Comparison of ENCODE assay signal across 1 cellular context in the genomic region with DNA sequence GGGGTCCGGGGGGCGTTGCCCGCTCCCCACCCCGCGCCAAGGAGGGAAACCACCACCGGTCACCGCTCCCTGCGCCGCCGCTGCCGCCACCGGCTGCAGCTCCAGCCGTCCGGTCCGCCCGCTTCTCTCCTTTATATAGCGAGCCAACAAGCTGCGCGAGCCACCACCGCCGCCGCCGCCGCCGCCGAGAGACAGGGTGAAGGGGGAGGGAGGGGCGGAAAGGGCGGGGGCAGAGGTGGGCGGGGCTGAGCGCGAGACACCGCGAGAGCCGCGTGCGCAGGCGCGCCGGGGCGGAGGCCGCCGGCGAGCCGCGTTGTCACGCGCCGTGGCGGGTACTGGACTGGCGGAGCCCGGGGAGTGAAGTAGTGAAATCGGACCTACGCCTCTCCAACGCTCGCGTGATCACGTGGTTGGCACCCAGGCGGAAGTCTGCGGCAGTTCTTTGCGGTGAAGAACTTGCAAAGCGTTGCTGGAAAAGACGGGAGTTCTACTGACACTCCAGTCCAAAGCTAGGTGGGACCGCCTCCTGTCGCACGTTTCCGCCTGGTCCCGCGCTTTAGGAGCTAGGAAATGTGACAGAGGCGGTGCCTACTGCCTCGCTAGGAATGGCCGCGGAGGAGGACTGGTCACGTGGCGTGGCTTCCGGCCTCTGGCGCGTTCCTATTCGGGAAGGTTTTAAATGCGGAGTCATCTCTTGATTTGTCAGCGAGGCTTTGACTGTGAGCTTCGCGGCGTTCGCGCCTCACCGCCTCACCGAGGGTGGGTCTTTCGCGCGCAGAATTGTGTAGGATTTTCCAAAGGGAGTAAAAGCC.
TF ChIP-seq lines count a peak whose summit lies in the region.

Gene GTF2A1, minus strand, starts transcription at position 193 of the 812 bp plus-strand sequence. CDS start 441 bp downstream, outside the sequence.

TF ChIP-seq in HepG2, 621 proteins besides CTCF, POLR2A, EP300 and RAD21 (continued from another document and continues in another):
- TF ChIP-seq, protein P1, sequence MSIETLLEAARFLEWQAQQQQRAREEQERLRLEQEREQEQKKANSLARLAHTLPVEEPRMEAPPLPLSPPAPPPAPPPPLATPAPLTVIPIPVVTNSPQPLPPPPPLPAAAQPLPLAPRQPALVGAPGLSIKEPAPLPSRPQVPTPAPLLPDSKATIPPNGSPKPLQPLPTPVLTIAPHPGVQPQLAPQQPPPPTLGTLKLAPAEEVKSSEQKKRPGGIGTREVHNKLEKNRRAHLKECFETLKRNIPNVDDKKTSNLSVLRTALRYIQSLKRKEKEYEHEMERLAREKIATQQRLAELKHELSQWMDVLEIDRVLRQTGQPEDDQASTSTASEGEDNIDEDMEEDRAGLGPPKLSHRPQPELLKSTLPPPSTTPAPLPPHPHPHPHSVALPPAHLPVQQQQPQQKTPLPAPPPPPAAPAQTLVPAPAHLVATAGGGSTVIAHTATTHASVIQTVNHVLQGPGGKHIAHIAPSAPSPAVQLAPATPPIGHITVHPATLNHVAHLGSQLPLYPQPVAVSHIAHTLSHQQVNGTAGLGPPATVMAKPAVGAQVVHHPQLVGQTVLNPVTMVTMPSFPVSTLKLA (IDR thresholded peaks at IDR 0.05): peak; percentile 65
- peak; percentile 91 for TF ChIP-seq ZC3H13 (CRISPR knock-in tag; IDR thresholded peaks at IDR 0.05)
- TF ChIP-seq ISX (CRISPR knock-in tag; conservative IDR thresholded peaks at IDR 0.05): 0 out of 2 replicates have a peak, but pooled peaks have one; percentile 77
- TF ChIP-seq CBFB (CRISPR knock-in tag; IDR thresholded peaks at IDR 0.05): no peak
- TF ChIP-seq CEBPB (IDR thresholded peaks at IDR 0.05; ENCODE audit: borderline replicate concordance, low read depth, low read length): no peak
- TF ChIP-seq ZNF335 (CRISPR knock-in tag; IDR thresholded peaks at IDR 0.05): no peak
- TF ChIP-seq ZNF572 (CRISPR knock-in tag; IDR thresholded peaks at IDR 0.05): no peak
- TF ChIP-seq MXD4 (CRISPR knock-in tag; IDR thresholded peaks at IDR 0.05): no peak; the same call in 1 of the 2 replicates
- TF ChIP-seq, protein P2, sequence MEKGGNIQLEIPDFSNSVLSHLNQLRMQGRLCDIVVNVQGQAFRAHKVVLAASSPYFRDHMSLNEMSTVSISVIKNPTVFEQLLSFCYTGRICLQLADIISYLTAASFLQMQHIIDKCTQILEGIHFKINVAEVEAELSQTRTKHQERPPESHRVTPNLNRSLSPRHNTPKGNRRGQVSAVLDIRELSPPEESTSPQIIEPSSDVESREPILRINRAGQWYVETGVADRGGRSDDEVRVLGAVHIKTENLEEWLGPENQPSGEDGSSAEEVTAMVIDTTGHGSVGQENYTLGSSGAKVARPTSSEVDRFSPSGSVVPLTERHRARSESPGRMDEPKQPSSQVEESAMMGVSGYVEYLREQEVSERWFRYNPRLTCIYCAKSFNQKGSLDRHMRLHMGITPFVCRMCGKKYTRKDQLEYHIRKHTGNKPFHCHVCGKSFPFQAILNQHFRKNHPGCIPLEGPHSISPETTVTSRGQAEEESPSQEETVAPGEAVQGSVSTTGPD (CRISPR knock-in tag; IDR thresholded peaks at IDR 0.05): peak; percentile 62; the same call in 1 of the 2 replicates
- no peak for TF ChIP-seq CBX2 (IDR thresholded peaks at IDR 0.05; ENCODE audit: low read depth, low read length)
- TF ChIP-seq CBX2 (CRISPR knock-in tag; IDR thresholded peaks at IDR 0.05; ENCODE audit: low read depth): 0 out of 2 replicates have a peak, but pooled peaks have one; percentile 83
- no peak for TF ChIP-seq SMARCE1 (IDR thresholded peaks at IDR 0.05; ENCODE audit: borderline replicate concordance)
- no peak; the same call in 1 of the 2 replicates for TF ChIP-seq CCDC6 (CRISPR knock-in tag; IDR thresholded peaks at IDR 0.05)
- peak; percentile 39; the same call in 1 of the 2 replicates for TF ChIP-seq NFRKB (IDR thresholded peaks at IDR 0.05)
- no peak for TF ChIP-seq ZNF614 (CRISPR knock-in tag; IDR thresholded peaks at IDR 0.05; ENCODE audit: borderline replicate concordance)
- TF ChIP-seq KAT8 (CRISPR knock-in tag; IDR thresholded peaks at IDR 0.05): peak; percentile 91
- TF ChIP-seq NKX3-1 (CRISPR knock-in tag; IDR thresholded peaks at IDR 0.05): peak; percentile 38; the same call in 1 of the 2 replicates
- TF ChIP-seq CHD2 (IDR thresholded peaks at IDR 0.05; ENCODE audit: low read depth, low read length): peak; percentile 89
- TF ChIP-seq TOE1 (CRISPR knock-in tag; IDR thresholded peaks at IDR 0.05): 0 out of 2 replicates have a peak, but pooled peaks have one; percentile 26
- TF ChIP-seq, protein P3, sequence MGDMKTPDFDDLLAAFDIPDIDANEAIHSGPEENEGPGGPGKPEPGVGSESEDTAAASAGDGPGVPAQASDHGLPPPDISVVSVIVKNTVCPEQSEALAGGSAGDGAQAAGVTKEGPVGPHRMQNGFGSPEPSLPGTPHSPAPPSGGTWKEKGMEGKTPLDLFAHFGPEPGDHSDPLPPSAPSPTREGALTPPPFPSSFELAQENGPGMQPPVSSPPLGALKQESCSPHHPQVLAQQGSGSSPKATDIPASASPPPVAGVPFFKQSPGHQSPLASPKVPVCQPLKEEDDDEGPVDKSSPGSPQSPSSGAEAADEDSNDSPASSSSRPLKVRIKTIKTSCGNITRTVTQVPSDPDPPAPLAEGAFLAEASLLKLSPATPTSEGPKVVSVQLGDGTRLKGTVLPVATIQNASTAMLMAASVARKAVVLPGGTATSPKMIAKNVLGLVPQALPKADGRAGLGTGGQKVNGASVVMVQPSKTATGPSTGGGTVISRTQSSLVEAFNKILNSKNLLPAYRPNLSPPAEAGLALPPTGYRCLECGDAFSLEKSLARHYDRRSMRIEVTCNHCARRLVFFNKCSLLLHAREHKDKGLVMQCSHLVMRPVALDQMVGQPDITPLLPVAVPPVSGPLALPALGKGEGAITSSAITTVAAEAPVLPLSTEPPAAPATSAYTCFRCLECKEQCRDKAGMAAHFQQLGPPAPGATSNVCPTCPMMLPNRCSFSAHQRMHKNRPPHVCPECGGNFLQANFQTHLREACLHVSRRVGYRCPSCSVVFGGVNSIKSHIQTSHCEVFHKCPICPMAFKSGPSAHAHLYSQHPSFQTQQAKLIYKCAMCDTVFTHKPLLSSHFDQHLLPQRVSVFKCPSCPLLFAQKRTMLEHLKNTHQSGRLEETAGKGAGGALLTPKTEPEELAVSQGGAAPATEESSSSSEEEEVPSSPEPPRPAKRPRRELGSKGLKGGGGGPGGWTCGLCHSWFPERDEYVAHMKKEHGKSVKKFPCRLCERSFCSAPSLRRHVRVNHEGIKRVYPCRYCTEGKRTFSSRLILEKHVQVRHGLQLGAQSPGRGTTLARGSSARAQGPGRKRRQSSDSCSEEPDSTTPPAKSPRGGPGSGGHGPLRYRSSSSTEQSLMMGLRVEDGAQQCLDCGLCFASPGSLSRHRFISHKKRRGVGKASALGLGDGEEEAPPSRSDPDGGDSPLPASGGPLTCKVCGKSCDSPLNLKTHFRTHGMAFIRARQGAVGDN (CRISPR knock-in tag; IDR thresholded peaks at IDR 0.05): peak; percentile 99
- TF ChIP-seq STAG1 (CRISPR knock-in tag; IDR thresholded peaks at IDR 0.05): no peak
- no peak for TF ChIP-seq ZFP1 (CRISPR knock-in tag; IDR thresholded peaks at IDR 0.05)
- no peak for TF ChIP-seq HMG20B (CRISPR knock-in tag; conservative IDR thresholded peaks at IDR 0.05)
- TF ChIP-seq ZNF503 (CRISPR knock-in tag; IDR thresholded peaks at IDR 0.05): peak; percentile 60
- peak; percentile 88; the same call in 1 of the 2 replicates for TF ChIP-seq ZXDC (CRISPR knock-in tag; IDR thresholded peaks at IDR 0.05)
- TF ChIP-seq, protein P4, sequence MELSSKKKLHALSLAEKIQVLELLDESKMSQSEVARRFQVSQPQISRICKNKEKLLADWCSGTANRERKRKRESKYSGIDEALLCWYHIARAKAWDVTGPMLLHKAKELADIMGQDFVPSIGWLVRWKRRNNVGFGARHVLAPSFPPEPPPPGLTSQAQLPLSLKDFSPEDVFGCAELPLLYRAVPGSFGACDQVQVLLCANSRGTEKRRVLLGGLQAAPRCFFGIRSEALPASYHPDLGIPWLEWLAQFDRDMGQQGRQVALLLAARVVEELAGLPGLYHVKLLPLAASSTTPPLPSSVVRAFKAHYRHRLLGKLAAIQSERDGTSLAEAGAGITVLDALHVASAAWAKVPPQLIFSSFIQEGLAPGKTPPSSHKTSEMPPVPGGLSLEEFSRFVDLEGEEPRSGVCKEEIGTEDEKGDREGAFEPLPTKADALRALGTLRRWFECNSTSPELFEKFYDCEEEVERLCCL (CRISPR knock-in tag; IDR thresholded peaks at IDR 0.05; ENCODE audit: borderline replicate concordance): peak; percentile 23; the same call in 1 of the 2 replicates
- TF ChIP-seq ZNF496 (CRISPR knock-in tag; IDR thresholded peaks at IDR 0.05; ENCODE audit: insufficient replicate concordance): no peak
- peak; percentile 40; the same call in 1 of the 2 replicates for TF ChIP-seq SIN3A (IDR thresholded peaks at IDR 0.05; ENCODE audit: borderline replicate concordance, low read depth, low read length)
- TF ChIP-seq MIER2 (CRISPR knock-in tag; IDR thresholded peaks at IDR 0.05): no peak
- TF ChIP-seq, protein P5, sequence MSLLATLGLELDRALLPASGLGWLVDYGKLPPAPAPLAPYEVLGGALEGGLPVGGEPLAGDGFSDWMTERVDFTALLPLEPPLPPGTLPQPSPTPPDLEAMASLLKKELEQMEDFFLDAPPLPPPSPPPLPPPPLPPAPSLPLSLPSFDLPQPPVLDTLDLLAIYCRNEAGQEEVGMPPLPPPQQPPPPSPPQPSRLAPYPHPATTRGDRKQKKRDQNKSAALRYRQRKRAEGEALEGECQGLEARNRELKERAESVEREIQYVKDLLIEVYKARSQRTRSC (CRISPR knock-in tag; IDR thresholded peaks at IDR 0.05; ENCODE audit: low read depth): no peak; the same call in 1 of the 2 replicates
- TF ChIP-seq, protein P6, sequence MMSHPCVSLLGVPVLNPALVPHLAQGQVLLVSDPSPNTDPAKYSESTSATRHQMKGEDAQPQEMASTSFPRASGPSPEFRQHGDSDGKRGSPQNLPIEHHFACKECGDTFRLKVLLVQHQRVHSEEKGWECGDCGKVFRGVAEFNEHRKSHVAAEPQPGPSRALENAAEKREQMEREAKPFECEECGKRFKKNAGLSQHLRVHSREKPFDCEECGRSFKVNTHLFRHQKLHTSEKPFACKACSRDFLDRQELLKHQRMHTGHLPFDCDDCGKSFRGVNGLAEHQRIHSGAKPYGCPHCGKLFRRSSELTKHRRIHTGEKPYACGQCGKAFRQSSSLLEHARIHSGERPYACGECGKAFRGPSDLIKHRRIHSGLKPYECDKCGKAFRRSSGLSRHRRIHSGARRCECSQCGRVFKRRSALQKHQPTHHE (CRISPR knock-in tag; IDR thresholded peaks at IDR 0.05; ENCODE audit: borderline replicate concordance): no peak; the same call in 1 of the 2 replicates
- TF ChIP-seq HNRNPK (IDR thresholded peaks at IDR 0.05; ENCODE audit: low read depth, low read length, poor library complexity, severe bottlenecking): peak; percentile 66
- no peak for TF ChIP-seq KLF11 (CRISPR knock-in tag; IDR thresholded peaks at IDR 0.05)
- peak; percentile 74; the same call in 1 of the 2 replicates for TF ChIP-seq ZNF350 (CRISPR knock-in tag; IDR thresholded peaks at IDR 0.05; ENCODE audit: borderline replicate concordance, low read depth)
- TF ChIP-seq ZNF891 (CRISPR knock-in tag; IDR thresholded peaks at IDR 0.05): peak; percentile 88
- no peak for TF ChIP-seq TBL1XR1 (IDR thresholded peaks at IDR 0.05; ENCODE audit: borderline replicate concordance, low read length, partially characterized antibody)
- TF ChIP-seq SAP130 (CRISPR knock-in tag; IDR thresholded peaks at IDR 0.05; ENCODE audit: low read depth): peak; percentile 79
- TF ChIP-seq ZSCAN9 (CRISPR knock-in tag; IDR thresholded peaks at IDR 0.05; ENCODE audit: borderline replicate concordance): no peak
- peak; percentile 85 for TF ChIP-seq ZNF501 (CRISPR knock-in tag; IDR thresholded peaks at IDR 0.05)
- TF ChIP-seq, protein P7, sequence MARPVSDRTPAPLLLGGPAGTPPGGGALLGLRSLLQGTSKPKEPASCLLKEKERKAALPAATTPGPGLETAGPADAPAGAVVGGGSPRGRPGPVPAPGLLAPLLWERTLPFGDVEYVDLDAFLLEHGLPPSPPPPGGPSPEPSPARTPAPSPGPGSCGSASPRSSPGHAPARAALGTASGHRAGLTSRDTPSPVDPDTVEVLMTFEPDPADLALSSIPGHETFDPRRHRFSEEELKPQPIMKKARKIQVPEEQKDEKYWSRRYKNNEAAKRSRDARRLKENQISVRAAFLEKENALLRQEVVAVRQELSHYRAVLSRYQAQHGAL (CRISPR knock-in tag; IDR thresholded peaks at IDR 0.05; ENCODE audit: not compliant biosample characterization): no peak
- TF ChIP-seq EED (CRISPR knock-in tag; IDR thresholded peaks at IDR 0.05): no peak
- TF ChIP-seq ARNTL (CRISPR knock-in tag; IDR thresholded peaks at IDR 0.05): peak; percentile 92
